Comparison of ENCODE assay signal across 18 cellular contexts in genomic region chr9:130466537-130467217, GRCh38.
"Had no signal": no experiment of that assay in that cellular context is flagged by ENCODE, and none has a peak within 500 bp of the region (broad histone marks: within the 10 kb centered on the region; RNA-seq: fewer than 3 reads in every experiment).

No MANE protein-coding gene starts in this region.

- ATAC-seq: activated CD4-positive, alpha-beta T cell treated with anti-CD3 and anti-CD28 coated beads for 36 hours; gastrocnemius medialis; heart left ventricle; naive thymus-derived CD4-positive, alpha-beta T cell; stimulated activated memory B cell treated with anti-CD40 and anti-IgM and Interleukin-4, amounts not matched to agents 10 μg/mL and 1 μg/mL and 100 μg/mL, for 72 hours had no signal

- H3K27ac Mint-ChIP-seq: activated CD4-positive, alpha-beta T cell treated with anti-CD3 and anti-CD28 coated beads for 36 hours; activated naive CD4-positive, alpha-beta T cell treated with anti-CD3 and anti-CD28 coated beads, Interleukin-2, amount 50 U/mL, for 24 hours; naive thymus-derived CD4-positive, alpha-beta T cell; stimulated activated memory B cell treated with anti-CD40 and anti-IgM and Interleukin-4, amounts not matched to agents 10 μg/mL and 1 μg/mL and 100 μg/mL, for 72 hours; T-helper 2 cell treated with Interferon-gamma antibody and Interleukin-4, amounts not matched to agents 5 μg/mL and 100 μg/mL, for 36 hours; WTC11 had no signal

- H3K27ac ChIP-seq: breast epithelium, coronary artery, gastrocnemius medialis, heart left ventricle, spleen had no signal

- DNase-seq: activated CD4-positive, alpha-beta T cell treated with anti-CD3 and anti-CD28 coated beads for 36 hours; activated CD4-positive, alpha-beta T cell treated with anti-CD3 and anti-CD28 coated beads, Interleukin-2, amount 50 U/mL, for 48 hours; activated gamma-delta T cell; gastrocnemius medialis; heart left ventricle; kidney; mesenchymal stem cell; naive thymus-derived CD4-positive, alpha-beta T cell; nucleus accumbens; posterior cingulate gyrus; spleen; stimulated activated CD4-positive, alpha-beta T cell treated with anti-CD3 and anti-CD28 coated beads, Interleukin-4, amount 100 ng/mL, for 4 hours had no signal

- H3K9me3 ChIP-seq: breast epithelium, gastrocnemius medialis, heart left ventricle, spleen had no signal

- H3K36me3 ChIP-seq: breast epithelium, gastrocnemius medialis had no signal

- H3K27me3 ChIP-seq: breast epithelium, gastrocnemius medialis, heart left ventricle had no signal

- H3K4me3 ChIP-seq: breast epithelium, coronary artery, gastrocnemius medialis, heart left ventricle, spleen had no signal

- H3K4me3 Mint-ChIP-seq: activated CD4-positive, alpha-beta T cell treated with anti-CD3 and anti-CD28 coated beads for 36 hours; activated naive CD4-positive, alpha-beta T cell treated with anti-CD3 and anti-CD28 coated beads, Interleukin-2, amount 50 U/mL, for 24 hours; naive thymus-derived CD4-positive, alpha-beta T cell; stimulated activated memory B cell treated with anti-CD40 and anti-IgM and Interleukin-4, amounts not matched to agents 10 μg/mL and 1 μg/mL and 100 μg/mL, for 72 hours; T-helper 2 cell treated with Interferon-gamma antibody and Interleukin-4, amounts not matched to agents 5 μg/mL and 100 μg/mL, for 36 hours; WTC11 had no signal

- H3K9me3 Mint-ChIP-seq: activated naive CD4-positive, alpha-beta T cell treated with anti-CD3 and anti-CD28 coated beads, Interleukin-2, amount 50 U/mL, for 24 hours; naive thymus-derived CD4-positive, alpha-beta T cell; stimulated activated memory B cell treated with anti-CD40 and anti-IgM and Interleukin-4, amounts not matched to agents 10 μg/mL and 1 μg/mL and 100 μg/mL, for 72 hours; T-helper 2 cell treated with Interferon-gamma antibody and Interleukin-4, amounts not matched to agents 5 μg/mL and 100 μg/mL, for 36 hours; WTC11 had no signal

- H3K4me1 Mint-ChIP-seq: activated CD4-positive, alpha-beta T cell treated with anti-CD3 and anti-CD28 coated beads for 36 hours; activated naive CD4-positive, alpha-beta T cell treated with anti-CD3 and anti-CD28 coated beads, Interleukin-2, amount 50 U/mL, for 24 hours; naive thymus-derived CD4-positive, alpha-beta T cell; stimulated activated memory B cell treated with anti-CD40 and anti-IgM and Interleukin-4, amounts not matched to agents 10 μg/mL and 1 μg/mL and 100 μg/mL, for 72 hours had no signal

- H3K36me3 Mint-ChIP-seq: activated naive CD4-positive, alpha-beta T cell treated with anti-CD3 and anti-CD28 coated beads, Interleukin-2, amount 50 U/mL, for 24 hours; naive thymus-derived CD4-positive, alpha-beta T cell; stimulated activated memory B cell treated with anti-CD40 and anti-IgM and Interleukin-4, amounts not matched to agents 10 μg/mL and 1 μg/mL and 100 μg/mL, for 72 hours; WTC11 had no signal

- H3K4me1 ChIP-seq: breast epithelium, gastrocnemius medialis, heart left ventricle, spleen had no signal
